14 cellular contexts compared by ENCODE assay signal in the genomic region with DNA sequence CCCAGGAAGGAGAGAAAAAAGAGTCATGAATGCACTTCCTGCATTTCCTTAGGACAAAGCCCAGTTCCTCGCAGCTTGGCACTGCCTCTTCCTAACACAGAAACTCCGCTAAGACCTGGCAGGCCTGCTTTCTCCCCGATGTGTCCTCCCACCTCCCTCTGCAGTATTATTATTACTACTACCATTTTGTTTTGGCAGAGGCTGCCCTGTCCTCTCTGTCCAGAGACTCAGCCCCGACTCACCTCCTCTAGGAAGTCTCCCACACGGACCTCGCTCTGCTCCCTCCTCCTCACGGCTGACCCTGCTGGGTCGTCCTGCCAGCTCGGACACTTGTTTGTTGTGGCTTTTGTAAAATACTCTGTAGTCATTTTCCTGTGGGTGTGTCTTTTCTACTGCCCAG.
A peak's percentile ranks its signal among the peaks of the same experiment; 100 is the strongest.
DNase-seq lines count a peak whose midpoint lies in the region; ATAC-seq and TF ChIP-seq lines count a peak whose summit lies in the region.
"Had no signal": no experiment of that assay in that cellular context is flagged by ENCODE, and none has a peak within 500 bp of the region (broad histone marks: within the 10 kb centered on the region; RNA-seq: fewer than 3 reads in every experiment).

No MANE protein-coding gene starts in this region.

- no peak overlapping the region for H2AK5ac ChIP-seq in mesendoderm (ENCODE audit: low read length)

- intact Hi-C loops in gastrocnemius medialis (cut with DNase I; ENCODE audit: low total_unique reads) = no loop called here

- H3K27me3 ChIP-seq in ACC112 (ENCODE audit: insufficient read depth, low read length) (no peaks in the 10 kb centered on the region), gastrocnemius medialis (no peaks in the 10 kb centered on the region), mesendoderm (ENCODE audit: insufficient read depth, low read length, poor library complexity) (no peaks in the 10 kb centered on the region)
- H3K27me3 ChIP-seq: dorsolateral prefrontal cortex, SJCRH30 had no signal

- no peak for TF ChIP-seq CTCF in fibroblast of pulmonary artery (IDR thresholded peaks at IDR 0.05; ENCODE audit: low read length, missing control alignments)
- no peak for TF ChIP-seq CTCF in gastrocnemius medialis (IDR thresholded peaks at IDR 0.05 in 4 of 5, conservative IDR thresholded peaks at IDR 0.05 in 1 of 5)

- no peak overlapping the region for H3K4ac ChIP-seq in mesendoderm (ENCODE audit: low read depth, low read length)

- H3K36me3 ChIP-seq in ACC112 (ENCODE audit: insufficient read depth, low read length) = no peaks in the 10 kb centered on the region
- no peaks in the 10 kb centered on the region for H3K36me3 ChIP-seq in gastrocnemius medialis
- H3K36me3 ChIP-seq in mesendoderm (ENCODE audit: control insufficient read depth, insufficient read depth, low read length) = no peaks in the 10 kb centered on the region
- H3K36me3 ChIP-seq: SJCRH30 had no signal

- H3K79me2 ChIP-seq in ACC112 (ENCODE audit: control insufficient read depth, insufficient read depth, low read length, unreplicated experiment) (no peaks in the 10 kb centered on the region), mesendoderm (ENCODE audit: control insufficient read depth, insufficient read depth, low read length) (no peaks in the 10 kb centered on the region)

- H3K27ac ChIP-seq in ACC112 (ENCODE audit: low read depth, low read length) (peak overlapping the region; percentile 19), gastrocnemius medialis (peak overlapping the region; percentile 24 to 78 (median 49)), mesendoderm (ENCODE audit: low read depth, low read length) (no peak overlapping the region)
- H3K27ac ChIP-seq: SJCRH30 had no signal

- no peak for TF ChIP-seq POLR2A in gastrocnemius medialis (IDR thresholded peaks at IDR 0.05)

- peak overlapping the region; percentile 59 for H2AFZ ChIP-seq in ACC112 (ENCODE audit: low read length, unreplicated experiment)

- H3K4me2 ChIP-seq in mesendoderm (ENCODE audit: low read length) = no peak overlapping the region

- no peak overlapping the region for H2BK120ac ChIP-seq in mesendoderm (ENCODE audit: low read depth, low read length)

- H4K8ac ChIP-seq in mesendoderm (ENCODE audit: low read depth, low read length) = no peak overlapping the region

- H3K23ac ChIP-seq in mesendoderm (ENCODE audit: low read length) = no peak overlapping the region

- DNase-seq in NCI-H226 (peak; percentile 6), fibroblast of pulmonary artery (ENCODE audit: low read depth) (peak; percentile 37), gastrocnemius medialis (no peak), NCI-H526 treated with DMSO at 0.1 percent for 48 hours (lab: John Stamatoyannopoulos, UW) (no peak), SKM-1 (lab: John Stamatoyannopoulos, UW; ENCODE audit: unreplicated experiment) (no peak), mesendoderm (no peak)
- DNase-seq: activated CD4-positive, alpha-beta T cell treated with anti-CD3 and anti-CD28 coated beads, Interleukin-2, amount 50 U/mL, for 48 hours; dorsolateral prefrontal cortex; immature natural killer cell; NCI-H1048; SJCRH30; T1000 had no signal

- no peak overlapping the region for H3K4me3 ChIP-seq in ACC112 (ENCODE audit: low read depth, low read length)
- no peak overlapping the region for H3K4me3 ChIP-seq in fibroblast of pulmonary artery (replicated peaks; ENCODE audit: low read depth, low read length)
- H3K4me3 ChIP-seq in gastrocnemius medialis = no peak overlapping the region
- H3K4me3 ChIP-seq in mesendoderm (ENCODE audit: low read length) = no peak overlapping the region
- H3K4me3 ChIP-seq: dorsolateral prefrontal cortex, SJCRH30 had no signal

- H2BK5ac ChIP-seq in mesendoderm (ENCODE audit: low read length) = no peak overlapping the region

- H2BK15ac ChIP-seq in mesendoderm (replicated peaks; ENCODE audit: low read depth) = no peak overlapping the region

- H3K9ac ChIP-seq in mesendoderm (ENCODE audit: low read length) = no peak overlapping the region

- WGBS in mesendoderm (ENCODE audit: extremely low coverage, insufficient coverage, low lambda C conversion rate) = no CpG with 5 or more reads among the region's 9 CpGs

- no peaks in the 10 kb centered on the region for H3K79me1 ChIP-seq in mesendoderm (ENCODE audit: low read length)

- H3K4me1 ChIP-seq in ACC112 (ENCODE audit: control insufficient read depth, insufficient read depth, low read length, unreplicated experiment) = peaks cover 63% of the 10 kb centered on the region
- peaks cover 8 to 27% of the 10 kb centered on the region in 2 donors for H3K4me1 ChIP-seq in gastrocnemius medialis
- H3K4me1 ChIP-seq in mesendoderm (ENCODE audit: control insufficient read depth, low read depth, low read length) = peaks cover 5% of the 10 kb centered on the region

- in situ Hi-C loops in gastrocnemius medialis (cut with MboI; ENCODE audit: low sequenced_read_pairs in 4 of 4) = no loop called here

- no peaks in the 10 kb centered on the region for H3K9me3 ChIP-seq in gastrocnemius medialis
- H3K9me3 ChIP-seq: SJCRH30 had no signal

- no peak overlapping the region for H3K18ac ChIP-seq in mesendoderm (ENCODE audit: low read length)

- H3K56ac ChIP-seq in mesendoderm (ENCODE audit: low read length) = no peak overlapping the region

- ATAC-seq in gastrocnemius medialis (no peak), HG02885 (IDR thresholded peaks at IDR 0.05; ENCODE audit: poor library complexity, unreplicated experiment) (no peak)

- no peak overlapping the region for H4K5ac ChIP-seq in mesendoderm (ENCODE audit: low read length)

Comparison
In these comparisons a context has a peak if more than half of its experiments do, and no peak if none do; other contexts are left out.
1. DNase-seq: peak in NCI-H226 (single experiment) and fibroblast of pulmonary artery (single experiment); none in gastrocnemius medialis (0 of 2), NCI-H526 treated with DMSO at 0.1 percent for 48 hours (single experiment), SKM-1 (single experiment) and mesendoderm (single experiment).